ENCODE assay signal across 9 cellular contexts in genomic region chr12:118120579-118121363, GRCh38. TPM values are rescaled to one million over a fixed set of nuclear protein-coding genes. Genes with fewer than 3 reads are reported as not detected.
DNase-seq lines count a peak whose midpoint lies in the region; ATAC-seq and TF ChIP-seq lines count a peak whose summit lies in the region.
"Had no signal": no experiment of that assay in that cellular context is flagged by ENCODE, and none has a peak within 500 bp of the region (broad histone marks: within the 10 kb centered on the region; RNA-seq: fewer than 3 reads in every experiment).

No MANE protein-coding gene starts in this region.

- no peak overlapping the region for H3K14ac ChIP-seq in mesenchymal stem cell (ENCODE audit: low read length in 2 of 2)

- H3K18ac ChIP-seq in mesenchymal stem cell (ENCODE audit: low read depth in 1 of 2, low read length in 2 of 2): no peak overlapping the region

- H3K36me3 ChIP-seq in mesenchymal stem cell (ENCODE audit: control insufficient read depth in 1 of 2, insufficient read depth in 2 of 2, low read depth in 1 of 2, low read length in 2 of 2): peaks cover 0 to 2% of the 10 kb centered on the region in 2 experiments

- peak overlapping the region; percentile 34 for H2BK120ac ChIP-seq in mesenchymal stem cell (ENCODE audit: low read depth, low read length)

- H3K27ac Mint-ChIP-seq in activated CD8-positive, alpha-beta T cell treated with anti-CD3 and anti-CD28 coated beads, Interleukin-2, amount 10 ng/mL, durations not matched to agents 7 days and 5 days: peak overlapping the region; percentile 62
- peak overlapping the region; percentile 90 for H3K27ac Mint-ChIP-seq in endothelial cell (ENCODE audit: unreplicated experiment)

- H4K91ac ChIP-seq in mesenchymal stem cell (ENCODE audit: low read length): no peak overlapping the region

- no peaks in the 10 kb centered on the region for H3K36me3 Mint-ChIP-seq in activated CD8-positive, alpha-beta T cell treated with anti-CD3 and anti-CD28 coated beads, Interleukin-2, amount 10 ng/mL, durations not matched to agents 7 days and 5 days (ENCODE audit: low read depth)
- peaks cover 6% of the 10 kb centered on the region for H3K36me3 Mint-ChIP-seq in endothelial cell (ENCODE audit: low read depth, unreplicated experiment)
- H3K36me3 Mint-ChIP-seq: natural killer cell treated with Interleukin-12 subunit alpha and Interleukin-12 subunit beta and Interleukin-15 and Interleukin-18, amount 100 ng/mL, for 72 hours had no signal

- H3K4ac ChIP-seq in mesenchymal stem cell (ENCODE audit: low read depth in 1 of 2, low read length in 2 of 2): no peak overlapping the region

- H3K9me3 ChIP-seq in mesenchymal stem cell (ENCODE audit: control insufficient read depth, low read length): no peaks in the 10 kb centered on the region

- no peaks in the 10 kb centered on the region for H3K27me3 ChIP-seq in mesenchymal stem cell (ENCODE audit: control insufficient read depth in 1 of 2, insufficient read depth in 1 of 2, low read length in 2 of 2)

- CTCF ChIA-PET in activated CD8-positive, alpha-beta T cell treated with anti-CD3 and anti-CD28 coated beads, Interleukin-2, amount 10 ng/mL, durations not matched to agents 7 days and 5 days (lab: Charles Lee): interaction anchor here (0.7 to 4.8 kb wide), 19 partner anchors 8 to 284 kb away, joined by 3 to 69 read pairs (median 4); partner anchors contain the start of genes PEBP1 and SUDS3

- no peak overlapping the region for H3K27ac ChIP-seq in mesenchymal stem cell (ENCODE audit: low read length, poor library complexity, severe bottlenecking)

- TF ChIP-seq CTCF in GM12873 (IDR thresholded peaks at IDR 0.05; ENCODE audit: insufficient read depth, low read depth, low read length, missing control alignments): peak; percentile 69
- peak; percentile 73 for TF ChIP-seq CTCF in endothelial cell (IDR thresholded peaks at IDR 0.05; ENCODE audit: unreplicated experiment)

- no peak overlapping the region for H3K4me3 ChIP-seq in mesenchymal stem cell (ENCODE audit: insufficient read depth in 1 of 2, low read depth in 1 of 2, low read length in 2 of 2)

- peak; percentile 73 for ATAC-seq in HG03139 (IDR thresholded peaks at IDR 0.05; ENCODE audit: unreplicated experiment)
- ATAC-seq in activated CD8-positive, alpha-beta T cell treated with anti-CD3 and anti-CD28 coated beads, Interleukin-2, amount 10 ng/mL, durations not matched to agents 7 days and 5 days: peak; percentile 77
- ATAC-seq in GM19467 (IDR thresholded peaks at IDR 0.05; ENCODE audit: unreplicated experiment): no peak

- H3K27me3 Mint-ChIP-seq in activated CD8-positive, alpha-beta T cell treated with anti-CD3 and anti-CD28 coated beads, Interleukin-2, amount 10 ng/mL, durations not matched to agents 7 days and 5 days (ENCODE audit: low read depth): no peaks in the 10 kb centered on the region
- peaks cover 7% of the 10 kb centered on the region for H3K27me3 Mint-ChIP-seq in endothelial cell (ENCODE audit: unreplicated experiment)
- H3K27me3 Mint-ChIP-seq: natural killer cell treated with Interleukin-12 subunit alpha and Interleukin-12 subunit beta and Interleukin-15 and Interleukin-18, amount 100 ng/mL, for 72 hours had no signal

- no peaks in the 10 kb centered on the region for H3K79me1 ChIP-seq in mesenchymal stem cell (replicated peaks; ENCODE audit: low read length, poor library complexity, severe bottlenecking)

- no peak overlapping the region for H3K4me2 ChIP-seq in mesenchymal stem cell (ENCODE audit: low read length, poor library complexity, severe bottlenecking)

- no peak overlapping the region for H2AFZ ChIP-seq in mesenchymal stem cell (ENCODE audit: low read depth, low read length)

- no peak overlapping the region for H2AK5ac ChIP-seq in mesenchymal stem cell (ENCODE audit: low read length, severe bottlenecking)

- DNase-seq in NCI-H774 (lab: John Stamatoyannopoulos, UW) (peak; percentile 78), endothelial cell (ENCODE audit: low spot score) (peak; percentile 79), mesenchymal stem cell (peak; percentile 71)
- DNase-seq in activated CD8-positive, alpha-beta T cell treated with anti-CD3 and anti-CD28 coated beads, Interleukin-2, amount 10 ng/mL, durations not matched to agents 7 days and 5 days: peak; percentile 75
- peak; percentile 16 to 28 for DNase-seq in stimulated activated CD8-positive, alpha-beta memory T cell treated with anti-CD3 and anti-CD28 coated beads, Interleukin-4, amount 100 ng/mL, for 4 hours (ENCODE audit: low read depth in 2 of 2, low spot score in 1 of 2)

- H2BK12ac ChIP-seq in mesenchymal stem cell (ENCODE audit: low read length in 2 of 2): no peak overlapping the region

- POLR2A ChIA-PET in activated CD8-positive, alpha-beta T cell treated with anti-CD3 and anti-CD28 coated beads, Interleukin-2, amount 10 ng/mL, durations not matched to agents 7 days and 5 days (lab: Charles Lee): interaction anchor here (1.4 kb wide), 1 partner anchor 15 kb away, joined by 5 read pairs; the partner anchor contains the start of gene PEBP1

- H3K23ac ChIP-seq in mesenchymal stem cell (ENCODE audit: low read length in 2 of 2): no peak overlapping the region

- H2BK15ac ChIP-seq in mesenchymal stem cell (ENCODE audit: low read depth, poor library complexity, severe bottlenecking): no peak overlapping the region

- no peak overlapping the region for H4K8ac ChIP-seq in mesenchymal stem cell (ENCODE audit: low read length)

- no peaks in the 10 kb centered on the region for H3K9me3 Mint-ChIP-seq in activated CD8-positive, alpha-beta T cell treated with anti-CD3 and anti-CD28 coated beads, Interleukin-2, amount 10 ng/mL, durations not matched to agents 7 days and 5 days (ENCODE audit: insufficient read depth)
- no peaks in the 10 kb centered on the region for H3K9me3 Mint-ChIP-seq in endothelial cell (ENCODE audit: unreplicated experiment)
- H3K9me3 Mint-ChIP-seq: natural killer cell treated with Interleukin-12 subunit alpha and Interleukin-12 subunit beta and Interleukin-15 and Interleukin-18, amount 100 ng/mL, for 72 hours had no signal

- peaks cover 9% of the 10 kb centered on the region for H3K4me1 Mint-ChIP-seq in activated CD8-positive, alpha-beta T cell treated with anti-CD3 and anti-CD28 coated beads, Interleukin-2, amount 10 ng/mL, durations not matched to agents 7 days and 5 days (ENCODE audit: low read depth)
- H3K4me1 Mint-ChIP-seq in endothelial cell (ENCODE audit: unreplicated experiment): peaks cover 11% of the 10 kb centered on the region

- peak overlapping the region; percentile 88 for H3K9ac ChIP-seq in mesenchymal stem cell (ENCODE audit: low read length)

- H3K4me1 ChIP-seq in mesenchymal stem cell (ENCODE audit: control insufficient read depth, insufficient read depth, low read depth, low read length): no peaks in the 10 kb centered on the region

- 11% methylated on average over 7 of the region's 8 CpGs for WGBS in mesenchymal stem cell

- no peak overlapping the region for H2BK5ac ChIP-seq in mesenchymal stem cell (ENCODE audit: low read depth, low read length, poor library complexity, severe bottlenecking)

- H3K4me3 Mint-ChIP-seq in activated CD8-positive, alpha-beta T cell treated with anti-CD3 and anti-CD28 coated beads, Interleukin-2, amount 10 ng/mL, durations not matched to agents 7 days and 5 days: no peak overlapping the region
- H3K4me3 Mint-ChIP-seq in endothelial cell (ENCODE audit: unreplicated experiment): no peak overlapping the region
- H3K4me3 Mint-ChIP-seq: natural killer cell treated with Interleukin-12 subunit alpha and Interleukin-12 subunit beta and Interleukin-15 and Interleukin-18, amount 100 ng/mL, for 72 hours had no signal

RNA-seq across cellular contexts. Expression of gene PEBP1, which starts 15.2 kb away (rescaled TPM):
- total RNA-seq in activated CD8-positive, alpha-beta T cell treated with anti-CD3 and anti-CD28 coated beads, Interleukin-2, amount 10 ng/mL, durations not matched to agents 7 days and 5 days: 100 to 1,000 TPM; 115 to 118 TPM
- total RNA-seq in endothelial cell (ENCODE audit: unreplicated experiment): 138 TPM
- polyA plus RNA-seq in mesenchymal stem cell (2013, experiment 1 of 2): 205 TPM
- polyA plus RNA-seq in mesenchymal stem cell (2013, experiment 2 of 2): 205 TPM

RNA-seq across cellular contexts. Expression of gene VSIG10, which starts 17.0 kb away (rescaled TPM):
- total RNA-seq in activated CD8-positive, alpha-beta T cell treated with anti-CD3 and anti-CD28 coated beads, Interleukin-2, amount 10 ng/mL, durations not matched to agents 7 days and 5 days: 1 to 10 TPM; 7.5 to 8.2 TPM
- 65.0 TPM for total RNA-seq in endothelial cell (ENCODE audit: unreplicated experiment)
- polyA plus RNA-seq in mesenchymal stem cell (2013, experiment 1 of 2): 7.0 TPM
- 6.9 TPM for polyA plus RNA-seq in mesenchymal stem cell (2013, experiment 2 of 2)

RNA-seq across cellular contexts. Expression of gene WSB2, which starts 59.8 kb away (rescaled TPM):
- total RNA-seq in activated CD8-positive, alpha-beta T cell treated with anti-CD3 and anti-CD28 coated beads, Interleukin-2, amount 10 ng/mL, durations not matched to agents 7 days and 5 days: 10 to 100 TPM; 44.6 to 45.0 TPM
- total RNA-seq in endothelial cell (ENCODE audit: unreplicated experiment): 76.7 TPM
- polyA plus RNA-seq in mesenchymal stem cell (2013, experiment 1 of 2): 81.2 TPM
- polyA plus RNA-seq in mesenchymal stem cell (2013, experiment 2 of 2): 81.9 TPM

Comparison
In these comparisons a context has a peak if more than half of its experiments do, and no peak if none do; other contexts are left out.
1. DNase-seq: peak in every context shown above with its lines; median percentile 79 in endothelial cell; 78 in NCI-H774; 75 in activated CD8-positive, alpha-beta T cell treated with anti-CD3 and anti-CD28 coated beads, Interleukin-2, amount 10 ng/mL, durations not matched to agents 7 days and 5 days; 71 in mesenchymal stem cell; 22 in stimulated activated CD8-positive, alpha-beta memory T cell treated with anti-CD3 and anti-CD28 coated beads, Interleukin-4, amount 100 ng/mL, for 4 hours.